Comparison of ENCODE assay signal across 20 cellular contexts in the genomic region with DNA sequence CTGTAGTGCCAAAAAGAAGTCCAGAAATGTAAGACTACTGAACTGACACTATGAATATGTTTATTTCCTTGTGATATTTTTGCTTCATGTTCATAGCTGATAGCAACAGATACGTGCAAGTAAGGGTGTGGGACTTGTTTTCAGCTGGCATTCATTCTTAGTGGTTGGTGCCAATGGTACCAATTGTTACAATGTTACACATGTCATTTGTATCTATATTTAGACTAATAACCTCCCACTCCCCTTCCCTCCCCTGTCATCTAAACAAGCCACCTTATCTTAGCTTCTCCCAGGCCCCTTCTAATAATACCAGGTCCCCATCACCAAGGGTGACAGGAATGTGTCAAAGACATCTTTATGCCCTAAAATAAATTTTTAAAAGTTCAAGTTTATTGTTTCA.
DNase-seq lines count a peak whose midpoint lies in the region; ATAC-seq and TF ChIP-seq lines count a peak whose summit lies in the region.
"Had no signal": no experiment of that assay in that cellular context is flagged by ENCODE, and none has a peak within 500 bp of the region (broad histone marks: within the 10 kb centered on the region; RNA-seq: fewer than 3 reads in every experiment).

No MANE protein-coding gene starts in this region.

- H3K4me1 ChIP-seq in right atrium auricular region = no peaks in the 10 kb centered on the region
- H3K4me1 ChIP-seq in heart right ventricle = peaks cover 0 to 11% (median 2%) of the 10 kb centered on the region in 9 donors
- H3K4me1 ChIP-seq: BE2C had no signal

- no peaks in the 10 kb centered on the region for H3K36me3 ChIP-seq in right atrium auricular region
- H3K36me3 ChIP-seq in heart right ventricle = no peaks in the 10 kb centered on the region
- H3K36me3 ChIP-seq: BE2C; BLaER1 treated with 17β-estradiol and CSF1 and Interleukin-3, amounts not matched to agents 10 nM and 100 nM had no signal

- H3K27ac ChIP-seq in right atrium auricular region = peak overlapping the region in 1 of 2 donors; percentile 64
- H3K27ac ChIP-seq in heart right ventricle = peak overlapping the region in 5 of 10 donors; percentile 11 to 51 (median 22)
- H3K27ac ChIP-seq: 22Rv1; BLaER1 treated with 17β-estradiol and CSF1 and Interleukin-3, amounts not matched to agents 10 nM and 100 nM; GM23248 had no signal

- H3K9me3 ChIP-seq in right atrium auricular region (no peaks in the 10 kb centered on the region), heart right ventricle (peaks cover 0 to 3% (median 0%) of the 10 kb centered on the region in 11 donors)
- H3K9me3 ChIP-seq: BE2C had no signal

- intact Hi-C loops in Right ventricle myocardium inferior (cut with DNase I) = no loop called here
- intact Hi-C loops in heart right ventricle (cut with DNase I) = no loop called here
- intact Hi-C loops in left ventricle myocardium superior (cut with micrococcal nuclease) = no loop called here

- ATAC-seq in Right ventricle myocardium inferior (peak; percentile 86), heart right ventricle (peak in 7 of 8 donors; percentile 71 to 97 (median 92)), left ventricle myocardium superior (peak; percentile 95), GM18868 (IDR thresholded peaks at IDR 0.05; ENCODE audit: unreplicated experiment) (no peak), HG02678 (IDR thresholded peaks at IDR 0.05; ENCODE audit: unreplicated experiment) (no peak)
- ATAC-seq: GM12878 had no signal

- H3K4me3 ChIP-seq in right atrium auricular region (no peak overlapping the region), heart right ventricle (no peak overlapping the region)
- H3K4me3 ChIP-seq: BLaER1 treated with 17β-estradiol and CSF1 and Interleukin-3, amounts not matched to agents 10 nM and 100 nM; GM12878; GM23248 had no signal

- TF ChIP-seq CTCF in right atrium auricular region (IDR thresholded peaks at IDR 0.05) (no peak), heart right ventricle (IDR thresholded peaks at IDR 0.05) (no peak)

- DNase-seq in Right ventricle myocardium inferior (ENCODE audit: missing footprints) (no peak), right atrium auricular region (ENCODE audit: low spot score) (no peak), heart right ventricle (no peak), left ventricle myocardium superior (no peak), OCI-M2 (lab: John Stamatoyannopoulos, UW; ENCODE audit: unreplicated experiment) (no peak)
- DNase-seq: BE2C; CD4-positive, alpha-beta T cell; CD8-positive, alpha-beta memory T cell; DMS 273 treated with DMSO at 0.1 percent for 48 hours; DMS79; EL; GDM1; GM23248; H7; HCEC 1CT had no signal

- 17 to 33% methylated on average over 1 of the region's 1 CpG for WGBS in heart right ventricle, 2 donors

- no peaks in the 10 kb centered on the region for H3K27me3 ChIP-seq in right atrium auricular region
- no peaks in the 10 kb centered on the region for H3K27me3 ChIP-seq in heart right ventricle
- H3K27me3 ChIP-seq: BE2C; BLaER1 treated with 17β-estradiol and CSF1 and Interleukin-3, amounts not matched to agents 10 nM and 100 nM had no signal

Comparison
In these comparisons a context has a peak if more than half of its experiments do, and no peak if none do; other contexts are left out.
1. ATAC-seq: peak in Right ventricle myocardium inferior (single experiment), heart right ventricle (7 of 8) and left ventricle myocardium superior (single experiment); none in GM18868 (single experiment) and HG02678 (single experiment).